Comparison of ENCODE assay signal across 1 cellular context in the genomic region with DNA sequence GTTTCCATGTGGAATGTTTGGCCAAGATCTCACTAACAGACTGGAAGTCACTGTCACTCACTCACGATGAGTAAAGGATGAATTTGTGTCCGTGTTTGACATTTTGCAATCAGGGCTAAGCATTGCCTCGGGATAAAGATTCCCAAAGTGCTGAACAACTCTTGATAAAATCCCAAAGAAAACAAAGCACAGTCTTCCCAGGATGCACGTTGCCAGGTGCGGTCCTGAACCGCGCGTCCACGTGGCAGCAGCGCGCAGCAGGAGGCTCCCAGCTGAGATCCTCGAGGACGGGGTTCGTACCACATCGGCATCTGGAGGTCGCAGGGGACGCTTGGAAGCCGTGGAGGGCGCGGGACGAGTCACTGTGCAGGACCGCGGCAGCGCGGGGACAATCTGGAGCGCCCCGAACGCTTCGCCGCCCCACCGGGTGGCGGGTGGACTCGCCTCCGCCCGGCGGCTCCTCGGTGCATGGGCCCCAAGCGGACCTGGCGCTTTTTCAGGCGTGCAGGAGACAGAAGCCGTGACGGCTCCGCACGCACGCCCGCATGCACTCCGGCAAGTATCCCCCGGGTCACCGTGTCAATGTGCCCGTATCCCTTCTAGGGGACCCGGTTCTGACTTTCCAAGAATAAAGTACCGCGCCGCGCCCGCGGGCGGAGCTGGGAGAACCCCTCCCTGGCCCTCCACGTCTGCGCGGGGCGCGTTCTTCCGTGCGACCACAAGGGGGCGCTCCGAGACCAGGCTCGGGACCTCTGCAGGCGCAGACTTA.
TF ChIP-seq lines count a peak whose summit lies in the region.

No MANE protein-coding gene starts in this region.

TF ChIP-seq in HepG2, 621 proteins besides CTCF, POLR2A, EP300 and RAD21 (continued from another document and continues in another):
- TF ChIP-seq, protein P1, sequence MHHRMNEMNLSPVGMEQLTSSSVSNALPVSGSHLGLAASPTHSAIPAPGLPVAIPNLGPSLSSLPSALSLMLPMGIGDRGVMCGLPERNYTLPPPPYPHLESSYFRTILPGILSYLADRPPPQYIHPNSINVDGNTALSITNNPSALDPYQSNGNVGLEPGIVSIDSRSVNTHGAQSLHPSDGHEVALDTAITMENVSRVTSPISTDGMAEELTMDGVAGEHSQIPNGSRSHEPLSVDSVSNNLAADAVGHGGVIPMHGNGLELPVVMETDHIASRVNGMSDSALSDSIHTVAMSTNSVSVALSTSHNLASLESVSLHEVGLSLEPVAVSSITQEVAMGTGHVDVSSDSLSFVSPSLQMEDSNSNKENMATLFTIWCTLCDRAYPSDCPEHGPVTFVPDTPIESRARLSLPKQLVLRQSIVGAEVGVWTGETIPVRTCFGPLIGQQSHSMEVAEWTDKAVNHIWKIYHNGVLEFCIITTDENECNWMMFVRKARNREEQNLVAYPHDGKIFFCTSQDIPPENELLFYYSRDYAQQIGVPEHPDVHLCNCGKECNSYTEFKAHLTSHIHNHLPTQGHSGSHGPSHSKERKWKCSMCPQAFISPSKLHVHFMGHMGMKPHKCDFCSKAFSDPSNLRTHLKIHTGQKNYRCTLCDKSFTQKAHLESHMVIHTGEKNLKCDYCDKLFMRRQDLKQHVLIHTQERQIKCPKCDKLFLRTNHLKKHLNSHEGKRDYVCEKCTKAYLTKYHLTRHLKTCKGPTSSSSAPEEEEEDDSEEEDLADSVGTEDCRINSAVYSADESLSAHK (CRISPR knock-in tag; IDR thresholded peaks at IDR 0.05; ENCODE audit: borderline replicate concordance): no peak
- TF ChIP-seq NFKBIZ (CRISPR knock-in tag; IDR thresholded peaks at IDR 0.05) (peak; percentile 32; the same call in 1 of the 2 replicates), ELF3 (CRISPR knock-in tag; IDR thresholded peaks at IDR 0.05) (peak; percentile 27), DNMT1 (CRISPR knock-in tag; IDR thresholded peaks at IDR 0.05) (no peak), KDM2A (CRISPR knock-in tag; IDR thresholded peaks at IDR 0.05; ENCODE audit: borderline replicate concordance, low read depth) (peak; percentile 73; the same call in 1 of the 2 replicates), SMAD3 (CRISPR knock-in tag; IDR thresholded peaks at IDR 0.05) (no peak), ZNF782 (CRISPR knock-in tag; IDR thresholded peaks at IDR 0.05; ENCODE audit: borderline replicate concordance) (peak; percentile 95), HNRNPUL1 (IDR thresholded peaks at IDR 0.05; ENCODE audit: low read depth, low read length) (no peak), BORCS8-MEF2B (CRISPR knock-in tag; IDR thresholded peaks at IDR 0.05) (peak; percentile 66), RAD51 (IDR thresholded peaks at IDR 0.05; ENCODE audit: borderline replicate concordance) (no peak), SRF (IDR thresholded peaks at IDR 0.05; ENCODE audit: low read depth, low read length) (no peak), ZNF501 (CRISPR knock-in tag; IDR thresholded peaks at IDR 0.05) (peak; percentile 94), ATRX (CRISPR knock-in tag; IDR thresholded peaks at IDR 0.05; ENCODE audit: borderline replicate concordance) (no peak), IRF2 (CRISPR knock-in tag; IDR thresholded peaks at IDR 0.05) (0 out of 2 replicates have a peak, but pooled peaks have one; percentile 20), YEATS2 (CRISPR knock-in tag; IDR thresholded peaks at IDR 0.05; ENCODE audit: borderline replicate concordance) (no peak; the same call in 1 of the 2 replicates), FIP1L1 (IDR thresholded peaks at IDR 0.05; ENCODE audit: borderline replicate concordance, insufficient read depth, low read depth, low read length) (0 out of 2 replicates have a peak, but pooled peaks have one; percentile 40)
- TF ChIP-seq, protein P2, sequence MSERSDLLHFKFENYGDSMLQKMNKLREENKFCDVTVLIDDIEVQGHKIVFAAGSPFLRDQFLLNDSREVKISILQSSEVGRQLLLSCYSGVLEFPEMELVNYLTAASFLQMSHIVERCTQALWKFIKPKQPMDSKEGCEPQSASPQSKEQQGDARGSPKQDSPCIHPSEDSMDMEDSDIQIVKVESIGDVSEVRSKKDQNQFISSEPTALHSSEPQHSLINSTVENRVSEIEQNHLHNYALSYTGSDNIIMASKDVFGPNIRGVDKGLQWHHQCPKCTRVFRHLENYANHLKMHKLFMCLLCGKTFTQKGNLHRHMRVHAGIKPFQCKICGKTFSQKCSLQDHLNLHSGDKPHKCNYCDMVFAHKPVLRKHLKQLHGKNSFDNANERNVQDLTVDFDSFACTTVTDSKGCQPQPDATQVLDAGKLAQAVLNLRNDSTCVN (CRISPR knock-in tag; IDR thresholded peaks at IDR 0.05; ENCODE audit: borderline replicate concordance): peak; percentile 64; the same call in 1 of the 2 replicates
- TF ChIP-seq, protein P3, sequence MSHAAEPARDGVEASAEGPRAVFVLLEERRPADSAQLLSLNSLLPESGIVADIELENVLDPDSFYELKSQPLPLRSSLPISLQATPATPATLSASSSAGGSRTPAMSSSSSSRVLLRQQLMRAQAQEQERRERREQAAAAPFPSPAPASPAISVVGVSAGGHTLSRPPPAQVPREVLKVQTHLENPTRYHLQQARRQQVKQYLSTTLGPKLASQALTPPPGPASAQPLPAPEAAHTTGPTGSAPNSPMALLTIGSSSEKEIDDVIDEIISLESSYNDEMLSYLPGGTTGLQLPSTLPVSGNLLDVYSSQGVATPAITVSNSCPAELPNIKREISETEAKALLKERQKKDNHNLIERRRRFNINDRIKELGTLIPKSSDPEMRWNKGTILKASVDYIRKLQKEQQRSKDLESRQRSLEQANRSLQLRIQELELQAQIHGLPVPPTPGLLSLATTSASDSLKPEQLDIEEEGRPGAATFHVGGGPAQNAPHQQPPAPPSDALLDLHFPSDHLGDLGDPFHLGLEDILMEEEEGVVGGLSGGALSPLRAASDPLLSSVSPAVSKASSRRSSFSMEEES (CRISPR knock-in tag; IDR thresholded peaks at IDR 0.05): peak; percentile 24
- TF ChIP-seq, protein P4, sequence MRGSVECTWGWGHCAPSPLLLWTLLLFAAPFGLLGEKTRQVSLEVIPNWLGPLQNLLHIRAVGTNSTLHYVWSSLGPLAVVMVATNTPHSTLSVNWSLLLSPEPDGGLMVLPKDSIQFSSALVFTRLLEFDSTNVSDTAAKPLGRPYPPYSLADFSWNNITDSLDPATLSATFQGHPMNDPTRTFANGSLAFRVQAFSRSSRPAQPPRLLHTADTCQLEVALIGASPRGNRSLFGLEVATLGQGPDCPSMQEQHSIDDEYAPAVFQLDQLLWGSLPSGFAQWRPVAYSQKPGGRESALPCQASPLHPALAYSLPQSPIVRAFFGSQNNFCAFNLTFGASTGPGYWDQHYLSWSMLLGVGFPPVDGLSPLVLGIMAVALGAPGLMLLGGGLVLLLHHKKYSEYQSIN (CRISPR knock-in tag; IDR thresholded peaks at IDR 0.05; ENCODE audit: borderline replicate concordance): no peak
- TF ChIP-seq, protein P5, sequence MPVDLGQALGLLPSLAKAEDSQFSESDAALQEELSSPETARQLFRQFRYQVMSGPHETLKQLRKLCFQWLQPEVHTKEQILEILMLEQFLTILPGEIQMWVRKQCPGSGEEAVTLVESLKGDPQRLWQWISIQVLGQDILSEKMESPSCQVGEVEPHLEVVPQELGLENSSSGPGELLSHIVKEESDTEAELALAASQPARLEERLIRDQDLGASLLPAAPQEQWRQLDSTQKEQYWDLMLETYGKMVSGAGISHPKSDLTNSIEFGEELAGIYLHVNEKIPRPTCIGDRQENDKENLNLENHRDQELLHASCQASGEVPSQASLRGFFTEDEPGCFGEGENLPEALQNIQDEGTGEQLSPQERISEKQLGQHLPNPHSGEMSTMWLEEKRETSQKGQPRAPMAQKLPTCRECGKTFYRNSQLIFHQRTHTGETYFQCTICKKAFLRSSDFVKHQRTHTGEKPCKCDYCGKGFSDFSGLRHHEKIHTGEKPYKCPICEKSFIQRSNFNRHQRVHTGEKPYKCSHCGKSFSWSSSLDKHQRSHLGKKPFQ (CRISPR knock-in tag; IDR thresholded peaks at IDR 0.05; ENCODE audit: insufficient replicate concordance): peak; percentile 91
- TF ChIP-seq, protein P6, sequence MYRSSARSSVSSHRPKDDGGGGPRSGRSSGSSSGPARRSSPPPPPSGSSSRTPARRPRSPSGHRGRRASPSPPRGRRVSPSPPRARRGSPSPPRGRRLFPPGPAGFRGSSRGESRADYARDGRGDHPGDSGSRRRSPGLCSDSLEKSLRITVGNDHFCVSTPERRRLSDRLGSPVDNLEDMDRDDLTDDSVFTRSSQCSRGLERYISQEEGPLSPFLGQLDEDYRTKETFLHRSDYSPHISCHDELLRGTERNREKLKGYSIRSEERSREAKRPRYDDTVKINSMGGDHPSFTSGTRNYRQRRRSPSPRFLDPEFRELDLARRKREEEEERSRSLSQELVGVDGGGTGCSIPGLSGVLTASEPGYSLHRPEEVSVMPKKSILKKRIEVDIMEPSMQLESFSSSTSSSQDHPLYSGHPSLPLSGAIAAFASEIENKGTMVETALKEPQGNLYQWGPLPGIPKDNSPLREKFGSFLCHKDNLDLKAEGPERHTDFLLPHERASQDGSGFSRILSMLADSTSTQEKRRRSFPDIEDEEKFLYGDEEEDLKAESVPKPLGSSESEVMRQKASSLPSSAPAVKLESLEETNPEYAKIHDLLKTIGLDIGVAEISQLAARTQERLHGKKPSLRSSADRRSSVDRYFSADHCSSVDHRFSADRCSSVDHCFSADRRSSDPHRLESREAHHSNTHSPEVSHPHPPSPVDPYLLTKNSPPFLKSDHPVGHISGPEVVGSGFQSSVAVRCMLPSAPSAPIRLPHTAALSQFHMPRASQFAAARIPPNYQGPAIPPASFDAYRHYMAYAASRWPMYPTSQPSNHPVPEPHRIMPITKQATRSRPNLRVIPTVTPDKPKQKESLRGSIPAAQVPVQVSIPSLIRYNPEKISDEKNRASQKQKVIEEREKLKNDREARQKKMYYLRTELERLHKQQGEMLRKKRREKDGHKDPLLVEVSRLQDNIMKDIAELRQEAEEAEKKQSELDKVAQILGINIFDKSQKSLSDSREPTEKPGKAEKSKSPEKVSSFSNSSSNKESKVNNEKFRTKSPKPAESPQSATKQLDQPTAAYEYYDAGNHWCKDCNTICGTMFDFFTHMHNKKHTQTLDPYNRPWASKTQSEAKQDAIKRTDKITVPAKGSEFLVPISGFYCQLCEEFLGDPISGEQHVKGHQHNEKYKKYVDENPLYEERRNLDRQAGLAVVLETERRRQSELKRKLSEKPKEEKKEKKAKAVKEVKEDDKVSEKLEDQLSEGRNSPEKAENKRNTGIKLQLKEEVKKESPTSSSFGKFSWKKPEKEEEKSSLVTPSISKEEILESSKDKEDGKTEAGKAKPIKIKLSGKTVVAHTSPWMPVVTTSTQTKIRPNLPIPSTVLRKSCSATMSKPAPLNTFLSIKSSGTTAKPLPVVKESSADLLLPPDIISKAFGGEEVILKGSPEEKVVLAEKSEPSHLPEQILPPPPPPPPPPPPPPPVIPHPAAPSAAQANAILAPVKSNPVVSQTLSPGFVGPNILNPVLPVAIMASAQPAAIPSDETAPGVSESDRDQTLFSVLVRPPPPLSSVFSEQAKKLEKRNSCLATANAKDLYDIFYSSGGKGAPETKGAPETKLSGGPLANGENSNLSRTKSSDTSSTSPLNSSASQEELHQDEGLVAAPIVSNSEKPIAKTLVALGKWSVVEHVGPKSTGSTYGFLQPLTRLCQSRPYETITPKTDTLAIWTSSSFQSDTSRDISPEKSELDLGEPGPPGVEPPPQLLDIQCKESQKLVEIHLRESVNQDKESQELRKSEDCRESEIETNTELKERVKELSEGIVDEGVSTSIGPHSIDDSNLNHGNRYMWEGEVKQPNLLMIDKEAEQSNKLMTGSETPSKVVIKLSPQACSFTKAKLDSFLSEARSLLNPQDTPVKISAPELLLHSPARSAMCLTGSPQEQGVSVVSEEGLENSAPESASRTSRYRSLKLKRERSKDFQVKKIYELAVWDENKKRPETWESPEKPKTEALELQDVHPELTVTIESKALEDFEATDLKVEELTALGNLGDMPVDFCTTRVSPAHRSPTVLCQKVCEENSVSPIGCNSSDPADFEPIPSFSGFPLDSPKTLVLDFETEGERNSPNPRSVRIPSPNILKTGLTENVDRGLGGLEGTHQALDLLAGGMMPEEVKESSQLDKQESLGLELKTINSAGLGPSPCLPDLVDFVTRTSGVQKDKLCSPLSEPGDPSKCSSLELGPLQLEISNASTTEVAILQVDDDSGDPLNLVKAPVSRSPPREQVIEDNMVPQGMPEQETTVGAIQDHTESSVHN (CRISPR knock-in tag; IDR thresholded peaks at IDR 0.05): peak; percentile 84; the same call in 1 of the 2 replicates
- TF ChIP-seq, protein P7, sequence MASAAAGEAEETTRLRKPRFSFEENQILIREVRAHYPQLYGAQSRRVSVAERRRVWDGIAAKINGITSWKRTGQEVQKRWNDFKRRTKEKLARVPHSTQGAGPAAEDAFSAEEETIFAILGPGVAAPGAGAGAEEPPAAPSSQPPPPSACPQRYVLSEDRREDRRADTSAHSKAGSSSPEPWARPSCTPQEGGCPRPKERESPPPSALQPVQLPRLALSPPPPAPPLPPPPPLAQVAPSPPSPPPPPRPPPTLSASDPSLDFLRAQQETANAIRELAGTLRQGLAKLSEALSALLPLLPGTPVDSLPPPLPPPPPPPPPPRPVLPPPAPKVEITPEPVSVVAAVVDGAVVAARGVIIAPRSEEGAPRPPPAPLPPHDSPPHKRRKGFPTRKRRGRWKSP (CRISPR knock-in tag; IDR thresholded peaks at IDR 0.05): peak; percentile 90
- TF ChIP-seq, protein P8, sequence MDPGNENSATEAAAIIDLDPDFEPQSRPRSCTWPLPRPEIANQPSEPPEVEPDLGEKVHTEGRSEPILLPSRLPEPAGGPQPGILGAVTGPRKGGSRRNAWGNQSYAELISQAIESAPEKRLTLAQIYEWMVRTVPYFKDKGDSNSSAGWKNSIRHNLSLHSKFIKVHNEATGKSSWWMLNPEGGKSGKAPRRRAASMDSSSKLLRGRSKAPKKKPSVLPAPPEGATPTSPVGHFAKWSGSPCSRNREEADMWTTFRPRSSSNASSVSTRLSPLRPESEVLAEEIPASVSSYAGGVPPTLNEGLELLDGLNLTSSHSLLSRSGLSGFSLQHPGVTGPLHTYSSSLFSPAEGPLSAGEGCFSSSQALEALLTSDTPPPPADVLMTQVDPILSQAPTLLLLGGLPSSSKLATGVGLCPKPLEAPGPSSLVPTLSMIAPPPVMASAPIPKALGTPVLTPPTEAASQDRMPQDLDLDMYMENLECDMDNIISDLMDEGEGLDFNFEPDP (CRISPR knock-in tag; conservative IDR thresholded peaks at IDR 0.05): 0 out of 2 replicates have a peak, but pooled peaks have one; percentile 94
- TF ChIP-seq, protein P9, sequence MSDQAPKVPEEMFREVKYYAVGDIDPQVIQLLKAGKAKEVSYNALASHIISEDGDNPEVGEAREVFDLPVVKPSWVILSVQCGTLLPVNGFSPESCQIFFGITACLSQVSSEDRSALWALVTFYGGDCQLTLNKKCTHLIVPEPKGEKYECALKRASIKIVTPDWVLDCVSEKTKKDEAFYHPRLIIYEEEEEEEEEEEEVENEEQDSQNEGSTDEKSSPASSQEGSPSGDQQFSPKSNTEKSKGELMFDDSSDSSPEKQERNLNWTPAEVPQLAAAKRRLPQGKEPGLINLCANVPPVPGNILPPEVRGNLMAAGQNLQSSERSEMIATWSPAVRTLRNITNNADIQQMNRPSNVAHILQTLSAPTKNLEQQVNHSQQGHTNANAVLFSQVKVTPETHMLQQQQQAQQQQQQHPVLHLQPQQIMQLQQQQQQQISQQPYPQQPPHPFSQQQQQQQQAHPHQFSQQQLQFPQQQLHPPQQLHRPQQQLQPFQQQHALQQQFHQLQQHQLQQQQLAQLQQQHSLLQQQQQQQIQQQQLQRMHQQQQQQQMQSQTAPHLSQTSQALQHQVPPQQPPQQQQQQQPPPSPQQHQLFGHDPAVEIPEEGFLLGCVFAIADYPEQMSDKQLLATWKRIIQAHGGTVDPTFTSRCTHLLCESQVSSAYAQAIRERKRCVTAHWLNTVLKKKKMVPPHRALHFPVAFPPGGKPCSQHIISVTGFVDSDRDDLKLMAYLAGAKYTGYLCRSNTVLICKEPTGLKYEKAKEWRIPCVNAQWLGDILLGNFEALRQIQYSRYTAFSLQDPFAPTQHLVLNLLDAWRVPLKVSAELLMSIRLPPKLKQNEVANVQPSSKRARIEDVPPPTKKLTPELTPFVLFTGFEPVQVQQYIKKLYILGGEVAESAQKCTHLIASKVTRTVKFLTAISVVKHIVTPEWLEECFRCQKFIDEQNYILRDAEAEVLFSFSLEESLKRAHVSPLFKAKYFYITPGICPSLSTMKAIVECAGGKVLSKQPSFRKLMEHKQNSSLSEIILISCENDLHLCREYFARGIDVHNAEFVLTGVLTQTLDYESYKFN (CRISPR knock-in tag; conservative IDR thresholded peaks at IDR 0.05): peak; percentile 74
